In genomic region chr1:62590255-62590969, GRCh38 we compare ENCODE assay signal across 26 cellular contexts. TPM values are rescaled to one million over a fixed set of nuclear protein-coding genes. Genes with fewer than 3 reads are reported as not detected.
"Had no signal": no experiment of that assay in that cellular context is flagged by ENCODE, and none has a peak within 500 bp of the region (broad histone marks: within the 10 kb centered on the region; RNA-seq: fewer than 3 reads in every experiment).

No MANE protein-coding gene starts in this region.

- H3K27ac ChIP-seq: body of pancreas, foreskin keratinocyte, neural progenitor cell, prostate gland, thoracic aorta, upper lobe of right lung had no signal

- H3K27me3 ChIP-seq: body of pancreas, foreskin keratinocyte, neural progenitor cell, upper lobe of right lung had no signal

- H3K9me3 Mint-ChIP-seq: activated CD4-positive, alpha-beta T cell treated with anti-CD3 and anti-CD28 coated beads, Interleukin-2, amount 10 ng/mL, durations not matched to agents 7 days and 5 days; activated CD8-positive, alpha-beta T cell treated with anti-CD3 and anti-CD28 coated beads for 36 hours; activated naive CD4-positive, alpha-beta T cell treated with anti-CD3 and anti-CD28 coated beads, Interleukin-2, amount 10 ng/mL, durations not matched to agents 7 days and 5 days; dendritic cell treated with granulocyte-macrophage colony-stimulating factor and Interleukin-4, amounts not matched to agents 40 ng/mL and 50 ng/mL, for 4 days; memory B cell; naive thymus-derived CD4-positive, alpha-beta T cell; neural progenitor cell had no signal

- H3K4me3 ChIP-seq: body of pancreas, neural progenitor cell, prostate gland, thoracic aorta, upper lobe of right lung had no signal

- DNase-seq: activated CD4-positive, alpha-beta T cell treated with anti-CD3 and anti-CD28 coated beads, Interleukin-2, amount 10 ng/mL, durations not matched to agents 7 days and 5 days; activated CD4-positive, CD25-positive, alpha-beta regulatory T cell treated with anti-CD3 and anti-CD28 coated beads, Interleukin-2, amount 50 U/mL, for 72 hours; activated CD8-positive, alpha-beta memory T cell treated with anti-CD3 and anti-CD28 coated beads, Interleukin-2, amount 10 ng/mL, durations not matched to agents 7 days and 5 days; activated CD8-positive, alpha-beta T cell treated with anti-CD3 and anti-CD28 coated beads for 36 hours; activated effector memory CD4-positive, alpha-beta T cell treated with anti-CD3 and anti-CD28 coated beads, Interleukin-2, amount 50 U/mL, for 16 hours; activated naive CD4-positive, alpha-beta T cell treated with anti-CD3 and anti-CD28 coated beads, Interleukin-2, amount 10 ng/mL, durations not matched to agents 7 days and 5 days; activated T-cell treated with anti-CD3 and anti-CD28 coated beads for 4 hours; amygdala; body of pancreas; effector CD8-positive, alpha-beta T cell; erythroblast; foreskin keratinocyte; hippocampal formation; naive thymus-derived CD4-positive, alpha-beta T cell; stimulated activated CD4-positive, alpha-beta T cell treated with anti-CD3 and anti-CD28 coated beads, Interleukin-4, amount 100 ng/mL, for 24 hours; stimulated activated naive CD4-positive, alpha-beta T cell treated with Interleukin-2 at 50 U/mL for 16 hours; upper lobe of right lung had no signal

- H3K4me3 Mint-ChIP-seq: activated CD4-positive, alpha-beta T cell treated with anti-CD3 and anti-CD28 coated beads, Interleukin-2, amount 10 ng/mL, durations not matched to agents 7 days and 5 days; activated CD8-positive, alpha-beta memory T cell treated with anti-CD3 and anti-CD28 coated beads, Interleukin-2, amount 10 ng/mL, durations not matched to agents 7 days and 5 days; activated CD8-positive, alpha-beta T cell treated with anti-CD3 and anti-CD28 coated beads for 36 hours; activated naive CD4-positive, alpha-beta T cell treated with anti-CD3 and anti-CD28 coated beads, Interleukin-2, amount 10 ng/mL, durations not matched to agents 7 days and 5 days; dendritic cell treated with granulocyte-macrophage colony-stimulating factor and Interleukin-4, amounts not matched to agents 40 ng/mL and 50 ng/mL, for 4 days; memory B cell; naive thymus-derived CD4-positive, alpha-beta T cell; neural progenitor cell had no signal

- H3K4me1 ChIP-seq: foreskin keratinocyte, neural progenitor cell, prostate gland, upper lobe of right lung had no signal

- H3K9me3 ChIP-seq: prostate gland, thoracic aorta, upper lobe of right lung had no signal

- H3K27me3 Mint-ChIP-seq: activated CD4-positive, alpha-beta T cell treated with anti-CD3 and anti-CD28 coated beads, Interleukin-2, amount 10 ng/mL, durations not matched to agents 7 days and 5 days; activated CD8-positive, alpha-beta memory T cell treated with anti-CD3 and anti-CD28 coated beads, Interleukin-2, amount 10 ng/mL, durations not matched to agents 7 days and 5 days; activated CD8-positive, alpha-beta T cell treated with anti-CD3 and anti-CD28 coated beads for 36 hours; activated naive CD4-positive, alpha-beta T cell treated with anti-CD3 and anti-CD28 coated beads, Interleukin-2, amount 10 ng/mL, durations not matched to agents 7 days and 5 days; dendritic cell treated with granulocyte-macrophage colony-stimulating factor and Interleukin-4, amounts not matched to agents 40 ng/mL and 50 ng/mL, for 4 days; memory B cell; naive thymus-derived CD4-positive, alpha-beta T cell had no signal

- H3K27ac Mint-ChIP-seq: activated CD4-positive, alpha-beta T cell treated with anti-CD3 and anti-CD28 coated beads, Interleukin-2, amount 10 ng/mL, durations not matched to agents 7 days and 5 days; activated CD8-positive, alpha-beta memory T cell treated with anti-CD3 and anti-CD28 coated beads, Interleukin-2, amount 10 ng/mL, durations not matched to agents 7 days and 5 days; activated CD8-positive, alpha-beta T cell treated with anti-CD3 and anti-CD28 coated beads for 36 hours; activated naive CD4-positive, alpha-beta T cell treated with anti-CD3 and anti-CD28 coated beads, Interleukin-2, amount 10 ng/mL, durations not matched to agents 7 days and 5 days; dendritic cell treated with granulocyte-macrophage colony-stimulating factor and Interleukin-4, amounts not matched to agents 40 ng/mL and 50 ng/mL, for 4 days; memory B cell; naive thymus-derived CD4-positive, alpha-beta T cell; neural progenitor cell had no signal

- H3K4me1 Mint-ChIP-seq: activated CD4-positive, alpha-beta T cell treated with anti-CD3 and anti-CD28 coated beads, Interleukin-2, amount 10 ng/mL, durations not matched to agents 7 days and 5 days; activated CD8-positive, alpha-beta memory T cell treated with anti-CD3 and anti-CD28 coated beads, Interleukin-2, amount 10 ng/mL, durations not matched to agents 7 days and 5 days; activated naive CD4-positive, alpha-beta T cell treated with anti-CD3 and anti-CD28 coated beads, Interleukin-2, amount 10 ng/mL, durations not matched to agents 7 days and 5 days; memory B cell; naive thymus-derived CD4-positive, alpha-beta T cell; neural progenitor cell had no signal

- H3K36me3 ChIP-seq: neural progenitor cell, prostate gland, thoracic aorta, upper lobe of right lung had no signal

- ATAC-seq: activated CD8-positive, alpha-beta memory T cell treated with anti-CD3 and anti-CD28 coated beads, Interleukin-2, amount 10 ng/mL, durations not matched to agents 7 days and 5 days; activated CD8-positive, alpha-beta T cell treated with anti-CD3 and anti-CD28 coated beads for 36 hours; body of pancreas; foreskin keratinocyte; naive thymus-derived CD4-positive, alpha-beta T cell; upper lobe of right lung had no signal

- H3K36me3 Mint-ChIP-seq: activated CD8-positive, alpha-beta memory T cell treated with anti-CD3 and anti-CD28 coated beads, Interleukin-2, amount 10 ng/mL, durations not matched to agents 7 days and 5 days; activated naive CD4-positive, alpha-beta T cell treated with anti-CD3 and anti-CD28 coated beads, Interleukin-2, amount 10 ng/mL, durations not matched to agents 7 days and 5 days had no signal

RNA-seq across cellular contexts. Expression of gene ANGPTL3, which starts 6.9 kb away (rescaled TPM):
- total RNA-seq: activated CD4-positive, alpha-beta T cell treated with anti-CD3 and anti-CD28 coated beads, Interleukin-2, amount 10 ng/mL, durations not matched to agents 7 days and 5 days; activated CD8-positive, alpha-beta memory T cell treated with anti-CD3 and anti-CD28 coated beads, Interleukin-2, amount 10 ng/mL, durations not matched to agents 7 days and 5 days; activated CD8-positive, alpha-beta T cell treated with anti-CD3 and anti-CD28 coated beads for 36 hours; cardiac septum; foreskin keratinocyte; lower leg skin; naive thymus-derived CD4-positive, alpha-beta T cell; osteoblast; prostate gland; T-helper 2 cell treated with Interferon-gamma antibody and Interleukin-4, amounts not matched to agents 100 ng/mL and 5 ng/mL, for 36 hours; thoracic aorta; upper lobe of right lung had no signal
